Comparison of ENCODE assay signal across 1 cellular context in genomic region chr11:2211113-2211971, GRCh38.
TF ChIP-seq lines count a peak whose summit lies in the region.

No MANE protein-coding gene starts in this region.

TF ChIP-seq in SK-N-SH, 30 proteins besides CTCF, POLR2A, EP300 and RAD21 (continued from another document):
- TF ChIP-seq REST (IDR thresholded peaks at IDR 0.05; ENCODE audit: low read depth, low read length) (no peak), EZH2phosphoT487 (IDR thresholded peaks at IDR 0.05; ENCODE audit: borderline replicate concordance, low read depth) (no peak), FOXJ3 (CRISPR knock-in tag; IDR thresholded peaks at IDR 0.05) (no peak), GABPA (IDR thresholded peaks at IDR 0.05; ENCODE audit: low read depth) (no peak), POLR2AphosphoS5 (IDR thresholded peaks at IDR 0.05; ENCODE audit: low read depth, low read length) (no peak), GATA2 (CRISPR knock-in tag; IDR thresholded peaks at IDR 0.05) (no peak), FOSL2 (IDR thresholded peaks at IDR 0.05; ENCODE audit: borderline replicate concordance, low read depth) (no peak), MEF2A (IDR thresholded peaks at IDR 0.05; ENCODE audit: borderline replicate concordance, low read depth) (no peak), RFX5 (IDR thresholded peaks at IDR 0.05; ENCODE audit: low read length) (no peak), USF1 (IDR thresholded peaks at IDR 0.05; ENCODE audit: borderline replicate concordance, low read depth) (no peak), TAF1 (IDR thresholded peaks at IDR 0.05; ENCODE audit: borderline replicate concordance, low read depth, low read length) (no peak)
